Comparison of ENCODE assay signal across 12 cellular contexts in the genomic region with DNA sequence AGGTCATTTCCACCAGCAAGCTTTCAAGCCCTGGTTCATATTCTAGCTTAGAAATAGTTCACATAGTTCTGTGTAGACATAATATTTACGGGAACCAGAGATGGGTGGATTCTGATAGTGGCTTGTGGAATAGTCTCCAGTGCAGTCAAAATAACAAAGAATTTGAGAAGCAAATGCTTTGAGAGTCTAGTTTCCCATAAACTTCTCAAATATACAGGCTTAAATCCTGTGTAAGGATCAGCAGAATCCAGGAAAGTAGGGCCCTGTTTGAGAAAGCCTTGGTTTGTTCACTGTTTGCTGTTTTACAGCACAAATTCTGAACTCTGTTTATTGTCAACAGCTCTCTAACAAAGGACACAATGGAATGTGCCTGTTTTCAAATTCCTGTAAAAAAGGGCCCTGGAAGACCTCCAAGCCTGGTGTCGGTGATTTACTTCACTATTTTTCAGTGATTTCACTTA. TPM values are rescaled to one million over a fixed set of nuclear protein-coding genes. Genes with fewer than 3 reads are reported as not detected.
DNase-seq lines count a peak whose midpoint lies in the region; ATAC-seq and TF ChIP-seq lines count a peak whose summit lies in the region.
"Had no signal": no experiment of that assay in that cellular context is flagged by ENCODE, and none has a peak within 500 bp of the region (broad histone marks: within the 10 kb centered on the region; RNA-seq: fewer than 3 reads in every experiment).

No MANE protein-coding gene starts in this region.

- H3K18ac ChIP-seq in IMR-90 (ENCODE audit: low read depth, low read length): peak overlapping the region; percentile 75

- H3K27ac ChIP-seq in IMR-90 (ENCODE audit: insufficient read depth, low read length) (peak overlapping the region; percentile 56; the same call in 1 of the 2 replicates), esophagus muscularis mucosa (replicated peaks in 1 of 4) (peak overlapping the region; percentile 64 to 79 (median 73)), muscle layer of duodenum (ENCODE audit: low read length) (peak overlapping the region; percentile 65), thyroid gland (peak overlapping the region; percentile 51 to 86 (median 81))

- H3K27me3 ChIP-seq in IMR-90 (ENCODE audit: control insufficient read depth, insufficient read depth, low read length): no peaks in the 10 kb centered on the region
- no peaks in the 10 kb centered on the region for H3K27me3 ChIP-seq in esophagus muscularis mucosa
- no peaks in the 10 kb centered on the region for H3K27me3 ChIP-seq in muscle layer of duodenum (ENCODE audit: low read depth, low read length)
- H3K27me3 ChIP-seq in thyroid gland: no peaks in the 10 kb centered on the region

- 0 out of 2 replicates have a peak overlapping the region, but pooled peaks have one; percentile 87 for H3K14ac ChIP-seq in IMR-90 (replicated peaks; ENCODE audit: low read depth, low read length)

- peak overlapping the region; percentile 30; the same call in 1 of the 2 replicates for H4K91ac ChIP-seq in IMR-90 (ENCODE audit: insufficient read depth, low read depth, low read length)

- peak overlapping the region; percentile 76; the same call in 2 of the 3 replicates for H2BK15ac ChIP-seq in IMR-90 (ENCODE audit: low read depth, low read length)

- TF ChIP-seq POLR2A in IMR-90 (IDR thresholded peaks at IDR 0.05; ENCODE audit: low read depth, low read length) (no peak), esophagus muscularis mucosa (IDR thresholded peaks at IDR 0.05; ENCODE audit: low read depth) (no peak), thyroid gland (IDR thresholded peaks at IDR 0.05) (no peak)

- H3K56ac ChIP-seq in IMR-90 (ENCODE audit: extremely low read depth, insufficient read depth, low read length): peak overlapping the region; percentile 59; the same call in 1 of the 2 replicates

- H3K36me3 ChIP-seq in IMR-90 (ENCODE audit: control insufficient read depth, insufficient read depth, low read length): no peaks in the 10 kb centered on the region
- H3K36me3 ChIP-seq in esophagus muscularis mucosa: no peaks in the 10 kb centered on the region
- no peaks in the 10 kb centered on the region for H3K36me3 ChIP-seq in muscle layer of duodenum (ENCODE audit: control insufficient read depth in 1 of 2, insufficient read depth in 2 of 2, low read length in 2 of 2)
- H3K36me3 ChIP-seq in thyroid gland: no peaks in the 10 kb centered on the region

- peak overlapping the region; percentile 77 for H3K23ac ChIP-seq in IMR-90 (ENCODE audit: low read depth, low read length)

- peak overlapping the region; percentile 90 for H2BK20ac ChIP-seq in IMR-90 (ENCODE audit: low read depth, low read length)

- peaks cover 12% of the 10 kb centered on the region for H3K9me1 ChIP-seq in IMR-90 (ENCODE audit: insufficient read depth, low read length)

- in situ Hi-C loops in IMR-90 (cut with MboI; ENCODE audit: low sequenced_read_pairs): no loop called here

- H3K4me2 ChIP-seq in IMR-90 (ENCODE audit: low read depth, low read length): peak overlapping the region; percentile 31; the same call in 1 of the 2 replicates

- TF ChIP-seq CTCF in IMR-90 (conservative IDR thresholded peaks at IDR 0.05; ENCODE audit: low read depth, low read length): no peak
- no peak for TF ChIP-seq CTCF in esophagus muscularis mucosa (IDR thresholded peaks at IDR 0.05)
- TF ChIP-seq CTCF in thyroid gland (IDR thresholded peaks at IDR 0.05): no peak

- no peaks in the 10 kb centered on the region for H3K79me1 ChIP-seq in IMR-90 (ENCODE audit: low read depth in 1 of 2, low read length in 2 of 2)

- BruUV-seq in IMR-90 (replicated peaks; lab: Mats Ljungman, UMichigan): no TSS peak

- H2AK5ac ChIP-seq in IMR-90 (ENCODE audit: low read depth, low read length): no peak overlapping the region

- peak overlapping the region; percentile 93 for H2BK5ac ChIP-seq in IMR-90 (ENCODE audit: low read depth, low read length, poor library complexity, severe bottlenecking)

- peak; percentile 99 for ATAC-seq in IMR-90 (ENCODE audit: low read depth)
- no peak for ATAC-seq in GM21423 (IDR thresholded peaks at IDR 0.05; ENCODE audit: unreplicated experiment)
- ATAC-seq: activated CD8-positive, alpha-beta memory T cell treated with anti-CD3 and anti-CD28 coated beads, Interleukin-2, amount 10 ng/mL, durations not matched to agents 7 days and 5 days; left lobe of liver had no signal

- H3K9me3 ChIP-seq in IMR-90 (ENCODE audit: control insufficient read depth, insufficient read depth, low read length) (no peaks in the 10 kb centered on the region), esophagus muscularis mucosa (no peaks in the 10 kb centered on the region), muscle layer of duodenum (ENCODE audit: control insufficient read depth in 1 of 2, low read length in 2 of 2) (no peaks in the 10 kb centered on the region), thyroid gland (no peaks in the 10 kb centered on the region)

- dilution Hi-C loops in IMR-90 (cut with HindIII; ENCODE audit: low sequenced_read_pairs, unreplicated experiment): no loop called here

- peak overlapping the region; percentile 45; the same call in 1 of the 2 replicates for H4K5ac ChIP-seq in IMR-90 (ENCODE audit: low read depth, low read length)

- no peak for TF ChIP-seq RAD21 in IMR-90 (IDR thresholded peaks at IDR 0.05; ENCODE audit: low read length)

- H2BK120ac ChIP-seq in IMR-90 (ENCODE audit: low read depth, low read length): peak overlapping the region; percentile 88

- H2AFZ ChIP-seq in IMR-90 (replicated peaks; ENCODE audit: low read length, poor library complexity): no peak overlapping the region

- POLR2A ChIA-PET in IMR-90 (lab: Charles Lee; ENCODE audit: unreplicated experiment): interaction anchor here (1.0 kb wide), 1 partner anchor 12 kb away, joined by 4 read pairs; a partner anchor contains a TSS

- DNase-seq in IMR-90: peak; percentile 83
- DNase-seq in esophagus muscularis mucosa (ENCODE audit: extremely low spot score): no peak
- peak in 1 of 2 donors; percentile 35 for DNase-seq in thyroid gland
- DNase-seq in SKM-1 (lab: John Stamatoyannopoulos, UW; ENCODE audit: unreplicated experiment): no peak
- DNase-seq in activated CD4-positive, alpha-beta T cell treated with anti-CD3 and anti-CD28 coated beads, Interleukin-2, amount 50 U/mL, for 4 hours: no peak
- DNase-seq in AML-193 (lab: John Stamatoyannopoulos, UW): no peak
- DNase-seq: activated CD8-positive, alpha-beta memory T cell treated with anti-CD3 and anti-CD28 coated beads, Interleukin-2, amount 10 ng/mL, durations not matched to agents 7 days and 5 days; cortex of kidney; NCI-H2081 treated with DMSO at 0.1 percent for 48 hours had no signal

- H3K4me3 ChIP-seq in IMR-90 (ENCODE audit: insufficient read depth, low read depth, low read length) (no peak overlapping the region), esophagus muscularis mucosa (no peak overlapping the region), muscle layer of duodenum (ENCODE audit: low read depth in 1 of 2, low read length in 2 of 2) (no peak overlapping the region), thyroid gland (replicated peaks in 1 of 3) (no peak overlapping the region)

- intact Hi-C loops in IMR-90 (cut with micrococcal nuclease): no loop called here
- intact Hi-C loops in esophagus muscularis mucosa (cut with DNase I): no loop called here
- intact Hi-C loops in thyroid gland (cut with DNase I): no loop called here

- peak; percentile 54 for TF ChIP-seq EP300 in esophagus muscularis mucosa (IDR thresholded peaks at IDR 0.05)

- CTCF ChIA-PET in IMR-90 (lab: Yijun Ruan, JAX): interaction anchor here (1.2 kb wide), 1 partner anchor 10 kb away, joined by 4 read pairs; no protein-coding TSS in a partner anchor

- WGBS in IMR-90 (ENCODE audit: extremely low coverage in 2 of 2, insufficient read length in 1 of 2), 2 experiments: no CpG with 5 or more reads among the region's 2 CpGs
- 42% methylated on average over 2 of the region's 2 CpGs for WGBS in esophagus muscularis mucosa
- 32 to 43% methylated on average over 2 of the region's 2 CpGs for WGBS in thyroid gland, 2 donors

- H4K20me1 ChIP-seq in IMR-90 (ENCODE audit: insufficient read depth, low read length): no peaks in the 10 kb centered on the region

- H3K4me1 ChIP-seq in IMR-90 (ENCODE audit: control insufficient read depth, insufficient read depth, low read length) (peaks cover 15% of the 10 kb centered on the region), esophagus muscularis mucosa (peaks cover 17 to 22% (median 19%) of the 10 kb centered on the region in 4 donors), muscle layer of duodenum (ENCODE audit: control insufficient read depth in 1 of 2, insufficient read depth in 2 of 2, low read length in 2 of 2) (peaks cover 0 to 3% of the 10 kb centered on the region in 2 donors), thyroid gland (peaks cover 10 to 31% of the 10 kb centered on the region in 2 donors)

- peak overlapping the region; percentile 16 to 47; a peak in 2 of 4 replicates for H4K8ac ChIP-seq in IMR-90 (ENCODE audit: low read depth in 2 of 2, low read length in 2 of 2)

- H3K9ac ChIP-seq in IMR-90 (ENCODE audit: low read depth, low read length): no peak overlapping the region; the same call in 1 of the 2 replicates

- H3K4ac ChIP-seq in IMR-90 (ENCODE audit: low read depth, low read length): peak overlapping the region; percentile 60

- no peak overlapping the region for H2AK9ac ChIP-seq in IMR-90 (replicated peaks; ENCODE audit: low read depth, low read length, poor library complexity)

TF ChIP-seq in IMR-90, 13 proteins besides CTCF, POLR2A, EP300 and RAD21:
- TF ChIP-seq MAFK (IDR thresholded peaks at IDR 0.05; ENCODE audit: low read depth, low read length) (no peak), NFE2L2 (IDR thresholded peaks at IDR 0.05; ENCODE audit: low read depth, low read length) (no peak), MAZ (IDR thresholded peaks at IDR 0.05; ENCODE audit: borderline replicate concordance, low read depth, low read length) (no peak)
- TF ChIP-seq, protein P1, sequence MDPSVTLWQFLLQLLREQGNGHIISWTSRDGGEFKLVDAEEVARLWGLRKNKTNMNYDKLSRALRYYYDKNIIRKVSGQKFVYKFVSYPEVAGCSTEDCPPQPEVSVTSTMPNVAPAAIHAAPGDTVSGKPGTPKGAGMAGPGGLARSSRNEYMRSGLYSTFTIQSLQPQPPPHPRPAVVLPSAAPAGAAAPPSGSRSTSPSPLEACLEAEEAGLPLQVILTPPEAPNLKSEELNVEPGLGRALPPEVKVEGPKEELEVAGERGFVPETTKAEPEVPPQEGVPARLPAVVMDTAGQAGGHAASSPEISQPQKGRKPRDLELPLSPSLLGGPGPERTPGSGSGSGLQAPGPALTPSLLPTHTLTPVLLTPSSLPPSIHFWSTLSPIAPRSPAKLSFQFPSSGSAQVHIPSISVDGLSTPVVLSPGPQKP (IDR thresholded peaks at IDR 0.05; ENCODE audit: borderline replicate concordance, low read depth, low read length): no peak

RNA-seq across cellular contexts. Expression of a gene that starts 11.5 kb away (rescaled TPM):
- 53.6 and 86.7 TPM in 2 replicates for total RNA-seq in IMR-90 (2012; rRNA removed)
- 171 and 406 TPM in 2 replicates for polyA plus RNA-seq in IMR-90 (2012; rRNA removed)
- polyA plus RNA-seq in IMR-90 (2012; cell fraction: cytosol; rRNA removed): 405 and 665 TPM in 2 replicates
- 1,840 and 2,271 TPM in 2 replicates for polyA plus RNA-seq in IMR-90 (2012; cell fraction: nucleus; rRNA removed; ENCODE audit: low replicate concordance)
- 100 to 1,000 TPM in 2 of 4 donors, 10 to 100 TPM in 2; 68.6 to 695 (median 143) TPM for total RNA-seq in esophagus muscularis mucosa
- total RNA-seq in thyroid gland: 100 to 1,000 TPM in 2 of 4 donors, 10 to 100 TPM in 2; 32.1 to 239 (median 121) TPM
